ENCODE assay signal across 8 cellular contexts in the genomic region with DNA sequence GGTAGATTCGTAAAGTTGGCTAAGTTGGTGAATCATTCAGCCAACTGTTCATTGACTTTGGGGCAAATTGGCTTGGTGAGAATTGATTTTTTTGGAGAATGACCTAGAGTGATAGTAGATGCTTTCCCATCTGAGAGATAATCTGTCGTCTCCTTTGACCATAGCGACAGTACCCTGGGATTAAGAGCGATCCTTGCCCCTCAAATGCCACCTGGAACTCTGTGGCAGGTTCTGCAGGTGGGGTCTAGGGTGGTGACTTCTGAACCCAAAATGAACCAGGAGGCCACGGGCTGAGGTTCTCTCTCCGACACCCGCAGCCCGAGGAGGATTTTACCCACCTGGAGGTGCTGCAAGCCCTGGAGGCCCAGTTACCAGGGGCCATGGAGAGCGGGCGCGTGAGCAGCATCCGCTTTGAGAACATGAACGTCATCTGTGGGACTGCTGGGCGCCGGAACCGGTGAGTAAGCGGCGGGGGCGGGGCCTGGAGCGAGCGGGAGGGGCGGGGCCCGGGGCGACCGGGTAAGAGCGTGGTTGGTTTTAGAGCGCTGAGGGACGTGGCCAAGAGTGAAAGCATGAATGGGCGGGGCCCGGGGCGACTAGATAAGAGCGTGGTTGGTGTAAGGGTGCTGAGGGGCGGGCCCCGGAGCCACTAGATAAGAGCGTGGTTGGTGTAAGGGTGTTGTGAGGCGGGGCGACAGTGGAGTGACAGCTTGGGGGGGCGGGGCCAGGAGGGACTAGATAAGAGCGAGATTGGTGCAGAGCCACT. TPM values are rescaled to one million over a fixed set of nuclear protein-coding genes. Genes with fewer than 3 reads are reported as not detected.
DNase-seq lines count a peak whose midpoint lies in the region; ATAC-seq and TF ChIP-seq lines count a peak whose summit lies in the region.

No MANE protein-coding gene starts in this region.

- H3K9me3 ChIP-seq in MG63 (peaks cover 6% of the 10 kb centered on the region; the same call in 1 of the 2 replicates), heart right ventricle (peaks cover 0 to 12% (median 0%) of the 10 kb centered on the region in 11 donors), prostate gland (no peaks in the 10 kb centered on the region), upper lobe of right lung (no peaks in the 10 kb centered on the region)

- peaks cover 0 to 18% (median 11%) of the 10 kb centered on the region in 9 donors for H3K4me1 ChIP-seq in heart right ventricle
- no peaks in the 10 kb centered on the region for H3K4me1 ChIP-seq in prostate gland (replicated peaks)
- peaks cover 4% of the 10 kb centered on the region for H3K4me1 ChIP-seq in upper lobe of right lung

- H3K27ac ChIP-seq in heart right ventricle: peak overlapping the region in 1 of 10 donors; percentile 55
- H3K27ac ChIP-seq in prostate gland: peak overlapping the region; percentile 47
- H3K27ac ChIP-seq in upper lobe of right lung: peak overlapping the region; percentile 42

- ATAC-seq in heart right ventricle: peak; percentile 89 to 97 (median 93)
- ATAC-seq in upper lobe of right lung: peak; percentile 91
- ATAC-seq in HG02623 (IDR thresholded peaks at IDR 0.05; ENCODE audit: unreplicated experiment): no peak

- TF ChIP-seq POLR2A in prostate gland (IDR thresholded peaks at IDR 0.05): no peak

- 3 to 4% methylated on average over 39 of the region's 39 CpGs for WGBS in heart right ventricle, 2 donors
- 5% methylated on average over 39 of the region's 39 CpGs for WGBS in prostate gland

- H3K4me3 ChIP-seq in MG63: peak overlapping the region; percentile 53
- H3K4me3 ChIP-seq in heart right ventricle: peak overlapping the region in 8 of 10 donors; percentile 13 to 45 (median 31)
- H3K4me3 ChIP-seq in prostate gland: peak overlapping the region; percentile 28 to 36
- H3K4me3 ChIP-seq in upper lobe of right lung: peak overlapping the region; percentile 48

- TF ChIP-seq CTCF in GM10266 (IDR thresholded peaks at IDR 0.05; ENCODE audit: control insufficient read depth, insufficient read depth, low read depth, missing control alignments): no peak
- no peak for TF ChIP-seq CTCF in heart right ventricle (IDR thresholded peaks at IDR 0.05)
- no peak for TF ChIP-seq CTCF in prostate gland (IDR thresholded peaks at IDR 0.05)
- TF ChIP-seq CTCF in upper lobe of right lung (IDR thresholded peaks at IDR 0.05): no peak

- DNase-seq in GM10266 (ENCODE audit: extremely low spot score) (peak; percentile 78), MG63 (peak; percentile 99), T-helper 2 cell (peak in 4 of 5 experiments; percentile 24 to 90 (median 72)), amniotic stem cell (lab: John Stamatoyannopoulos, UW) (peak; percentile 89), heart right ventricle (peak; percentile 81 to 84), prostate gland (ENCODE audit: low spot score) (peak; percentile 90), upper lobe of right lung (peak; percentile 97)

- H3K36me3 ChIP-seq in MG63 (no peaks in the 10 kb centered on the region), heart right ventricle (no peaks in the 10 kb centered on the region), prostate gland (no peaks in the 10 kb centered on the region), upper lobe of right lung (no peaks in the 10 kb centered on the region)

- intact Hi-C loops in heart right ventricle (cut with DNase I) (no loop called here), prostate gland (cut with DNase I) (no loop called here), upper lobe of right lung (cut with DNase I) (no loop called here)

- H3K27me3 ChIP-seq in MG63 (peaks cover 10% of the 10 kb centered on the region), heart right ventricle (peaks cover 5 to 79% (median 68%) of the 10 kb centered on the region in 7 donors), prostate gland (replicated peaks; ENCODE audit: insufficient read depth) (no peaks in the 10 kb centered on the region), upper lobe of right lung (peaks cover 37% of the 10 kb centered on the region)

RNA-seq across cellular contexts. Expression of a gene that starts 8.6 kb away (rescaled TPM):
- total RNA-seq in MG63 (2014; rRNA removed; shearing (Covaris generic); ENCODE audit: low replicate concordance): 0.33 TPM in 1 of 2 replicates, not detected in the other
- total RNA-seq in heart right ventricle: 1 to 10 TPM in 7 of 10 donors, under 1 TPM in 1, not detected in 2; 0.96 to 7.2 (median 4.0) TPM
- 1 to 10 TPM in 1 of 2 donors, under 1 TPM in 1; 0.61 to 1.8 TPM for polyA plus RNA-seq in heart right ventricle
- 10 to 100 TPM in 1 of 2 donors, 1 to 10 TPM in 1; 4.3 to 33.2 TPM for total RNA-seq in prostate gland
- 3.9 TPM for total RNA-seq in upper lobe of right lung

RNA-seq across cellular contexts. Expression of a gene that starts 18.2 kb away (rescaled TPM):
- not detected in 2 replicates for total RNA-seq in MG63 (2014; rRNA removed; shearing (Covaris generic); ENCODE audit: low replicate concordance)
- under 1 TPM in 3 of 10 donors, not detected in 7; 0.25 to 0.49 (median 0.26) TPM for total RNA-seq in heart right ventricle
- under 1 TPM in 1 of 2 donors, not detected in 1; 0.04 TPM for polyA plus RNA-seq in heart right ventricle
- 1 to 10 TPM; 3.0 to 4.4 TPM for total RNA-seq in prostate gland
- 2.5 TPM for total RNA-seq in upper lobe of right lung
